14 cellular contexts compared by ENCODE assay signal in genomic region chr16:530111-530817, GRCh38. TPM values are rescaled to one million over a fixed set of nuclear protein-coding genes. Genes with fewer than 3 reads are reported as not detected.
A peak's percentile ranks its signal among the peaks of the same experiment; 100 is the strongest.
DNase-seq lines count a peak whose midpoint lies in the region; ATAC-seq and TF ChIP-seq lines count a peak whose summit lies in the region.
"Had no signal": no experiment of that assay in that cellular context is flagged by ENCODE, and none has a peak within 500 bp of the region (broad histone marks: within the 10 kb centered on the region; RNA-seq: fewer than 3 reads in every experiment).

No MANE protein-coding gene starts in this region.

- H3K9me3 Mint-ChIP-seq in activated naive CD4-positive, alpha-beta T cell treated with anti-CD3 and anti-CD28 coated beads, Interleukin-2, amount 50 U/mL, for 24 hours, result no peaks in the 10 kb centered on the region
- H3K9me3 Mint-ChIP-seq in activated T-helper 2 cell treated with anti-CD3 and anti-CD28 coated beads, Interferon-gamma antibody, Interleukin-2, Interleukin-4, amounts not matched to agents 10 μg/mL and 5 μg/mL and 100 μg/mL, durations not matched to agents 14 hours and 24 hours and 36 hours, result no peaks in the 10 kb centered on the region
- H3K9me3 Mint-ChIP-seq in type B pancreatic cell, result no peaks in the 10 kb centered on the region

- no peaks in the 10 kb centered on the region for H3K27me3 Mint-ChIP-seq in activated naive CD4-positive, alpha-beta T cell treated with anti-CD3 and anti-CD28 coated beads, Interleukin-2, amount 50 U/mL, for 24 hours
- no peaks in the 10 kb centered on the region for H3K27me3 Mint-ChIP-seq in activated T-helper 2 cell treated with anti-CD3 and anti-CD28 coated beads, Interferon-gamma antibody, Interleukin-2, Interleukin-4, amounts not matched to agents 10 μg/mL and 5 μg/mL and 100 μg/mL, durations not matched to agents 14 hours and 24 hours and 36 hours (ENCODE audit: low read depth)
- H3K27me3 Mint-ChIP-seq in type B pancreatic cell, result no peaks in the 10 kb centered on the region

- TF ChIP-seq CTCF in mucosa of descending colon (IDR thresholded peaks at IDR 0.05) (no peak), type B pancreatic cell (conservative IDR thresholded peaks at IDR 0.05) (no peak)

- no peak for ATAC-seq in mucosa of descending colon
- ATAC-seq in GM21526 (IDR thresholded peaks at IDR 0.05; ENCODE audit: low FRiP score, unreplicated experiment), result no peak
- no peak for ATAC-seq in HG02588 (IDR thresholded peaks at IDR 0.05; ENCODE audit: unreplicated experiment)
- ATAC-seq: esophagus mucosa had no signal

- in situ Hi-C loops in ACHN (cut with HindIII; ENCODE audit: low pct_ligation_motif_present, low pct_unique_long_range_greater_than_20kb, low sequenced_read_pairs), result no loop called here

- no peak for DNase-seq in activated naive CD4-positive, alpha-beta T cell treated with Interleukin-2 at 50 U/mL for 16 hours
- DNase-seq in activated T-helper 2 cell treated with anti-CD3 and anti-CD28 coated beads, Interferon-gamma antibody, Interleukin-2, Interleukin-4, amounts not matched to agents 10 μg/mL and 5 μg/mL and 100 μg/mL, durations not matched to agents 14 hours and 24 hours and 36 hours (ENCODE audit: low spot score), result no peak
- peak in 2 of 3 donors; percentile 35 to 69 for DNase-seq in mucosa of descending colon
- no peak for DNase-seq in type B pancreatic cell (ENCODE audit: extremely low spot score, unreplicated experiment)
- DNase-seq in ACHN, result no peak
- DNase-seq: NCI-H446, SHP77 had no signal

- H3K4me3 Mint-ChIP-seq in activated naive CD4-positive, alpha-beta T cell treated with anti-CD3 and anti-CD28 coated beads, Interleukin-2, amount 50 U/mL, for 24 hours, result peak overlapping the region; percentile 94
- H3K4me3 Mint-ChIP-seq in activated T-helper 2 cell treated with anti-CD3 and anti-CD28 coated beads, Interferon-gamma antibody, Interleukin-2, Interleukin-4, amounts not matched to agents 10 μg/mL and 5 μg/mL and 100 μg/mL, durations not matched to agents 14 hours and 24 hours and 36 hours (ENCODE audit: low read depth), result peak overlapping the region; percentile 66
- peak overlapping the region; percentile 90 for H3K4me3 Mint-ChIP-seq in type B pancreatic cell

- H3K4me1 Mint-ChIP-seq in activated naive CD4-positive, alpha-beta T cell treated with anti-CD3 and anti-CD28 coated beads, Interleukin-2, amount 50 U/mL, for 24 hours, result peaks cover 20% of the 10 kb centered on the region
- H3K4me1 Mint-ChIP-seq in activated T-helper 2 cell treated with anti-CD3 and anti-CD28 coated beads, Interferon-gamma antibody, Interleukin-2, Interleukin-4, amounts not matched to agents 10 μg/mL and 5 μg/mL and 100 μg/mL, durations not matched to agents 14 hours and 24 hours and 36 hours (ENCODE audit: low read depth), result peaks cover 15% of the 10 kb centered on the region
- peaks cover 4% of the 10 kb centered on the region for H3K4me1 Mint-ChIP-seq in type B pancreatic cell (ENCODE audit: unreplicated experiment)

- no peaks in the 10 kb centered on the region for H3K36me3 ChIP-seq in mucosa of descending colon (ENCODE audit: low read depth)
- H3K36me3 ChIP-seq: breast epithelium had no signal

- H3K36me3 Mint-ChIP-seq in activated naive CD4-positive, alpha-beta T cell treated with anti-CD3 and anti-CD28 coated beads, Interleukin-2, amount 50 U/mL, for 24 hours, result peaks cover 7% of the 10 kb centered on the region
- peaks cover 21% of the 10 kb centered on the region for H3K36me3 Mint-ChIP-seq in activated T-helper 2 cell treated with anti-CD3 and anti-CD28 coated beads, Interferon-gamma antibody, Interleukin-2, Interleukin-4, amounts not matched to agents 10 μg/mL and 5 μg/mL and 100 μg/mL, durations not matched to agents 14 hours and 24 hours and 36 hours (ENCODE audit: low read depth)
- H3K36me3 Mint-ChIP-seq in type B pancreatic cell, result no peaks in the 10 kb centered on the region

- H3K9me3 ChIP-seq in mucosa of descending colon, result no peaks in the 10 kb centered on the region
- H3K9me3 ChIP-seq: breast epithelium had no signal

- H3K4me1 ChIP-seq in mucosa of descending colon (ENCODE audit: low read depth), result peaks cover 47% of the 10 kb centered on the region

- no peak overlapping the region for H3K4me3 ChIP-seq in mucosa of descending colon

- intact Hi-C loops in activated T-helper 2 cell treated with anti-CD3 and anti-CD28 coated beads, Interferon-gamma antibody, Interleukin-2, Interleukin-4, amounts not matched to agents 10 μg/mL and 5 μg/mL and 100 μg/mL, durations not matched to agents 14 hours and 24 hours and 36 hours (cut with micrococcal nuclease), result no loop called here
- intact Hi-C loops in mucosa of descending colon (cut with DNase I, micrococcal nuclease), result no loop called here

- peak overlapping the region; percentile 51 for H3K27ac Mint-ChIP-seq in activated naive CD4-positive, alpha-beta T cell treated with anti-CD3 and anti-CD28 coated beads, Interleukin-2, amount 50 U/mL, for 24 hours
- H3K27ac Mint-ChIP-seq in activated T-helper 2 cell treated with anti-CD3 and anti-CD28 coated beads, Interferon-gamma antibody, Interleukin-2, Interleukin-4, amounts not matched to agents 10 μg/mL and 5 μg/mL and 100 μg/mL, durations not matched to agents 14 hours and 24 hours and 36 hours, result no peak overlapping the region
- H3K27ac Mint-ChIP-seq in type B pancreatic cell, result no peak overlapping the region

RNA-seq across cellular contexts. Expression of gene CAPN15, which starts 2.8 kb away (rescaled TPM):
- 101 and 103 TPM in 2 replicates for total RNA-seq in activated T-helper 2 cell treated with anti-CD3 and anti-CD28 coated beads, Interferon-gamma antibody, Interleukin-2, Interleukin-4, amounts not matched to agents 10 μg/mL and 5 μg/mL and 100 μg/mL, durations not matched to agents 14 hours and 24 hours and 36 hours
- total RNA-seq in mucosa of descending colon (100 to 1,000 TPM in 2 of 3 donors, 10 to 100 TPM in 1; 73.5 to 110 (median 109) TPM), type B pancreatic cell (ENCODE audit: low replicate concordance) (50.1 and 52.3 TPM in 2 replicates)

RNA-seq across cellular contexts. Expression of gene PRR35, which starts 29.9 kb away (rescaled TPM):
- not detected in 2 replicates for total RNA-seq in activated T-helper 2 cell treated with anti-CD3 and anti-CD28 coated beads, Interferon-gamma antibody, Interleukin-2, Interleukin-4, amounts not matched to agents 10 μg/mL and 5 μg/mL and 100 μg/mL, durations not matched to agents 14 hours and 24 hours and 36 hours
- total RNA-seq in mucosa of descending colon (not detected), type B pancreatic cell (ENCODE audit: low replicate concordance) (0.12 TPM in 2 replicates)
- total RNA-seq: breast epithelium, esophagus mucosa, M059J, subcutaneous adipose tissue had no signal

RNA-seq across cellular contexts. Expression of gene NHLRC4, which starts 36.5 kb away (rescaled TPM):
- 1.1 and 1.3 TPM in 2 replicates for total RNA-seq in activated T-helper 2 cell treated with anti-CD3 and anti-CD28 coated beads, Interferon-gamma antibody, Interleukin-2, Interleukin-4, amounts not matched to agents 10 μg/mL and 5 μg/mL and 100 μg/mL, durations not matched to agents 14 hours and 24 hours and 36 hours
- total RNA-seq in mucosa of descending colon (under 1 TPM; 0.26 to 0.82 (median 0.36) TPM), type B pancreatic cell (ENCODE audit: low replicate concordance) (0.52 and 1.4 TPM in 2 replicates)

RNA-seq across cellular contexts. Expression of gene PIGQ, which starts 39.5 kb away (rescaled TPM):
- total RNA-seq in activated T-helper 2 cell treated with anti-CD3 and anti-CD28 coated beads, Interferon-gamma antibody, Interleukin-2, Interleukin-4, amounts not matched to agents 10 μg/mL and 5 μg/mL and 100 μg/mL, durations not matched to agents 14 hours and 24 hours and 36 hours, result 43.4 and 44.9 TPM in 2 replicates
- total RNA-seq in mucosa of descending colon, result 10 to 100 TPM; 37.8 to 39.6 (median 38.4) TPM
- 58.2 and 83.5 TPM in 2 replicates for total RNA-seq in type B pancreatic cell (ENCODE audit: low replicate concordance)

RNA-seq across cellular contexts. Expression of gene RAB40C, which starts 59.6 kb away (rescaled TPM):
- 13.4 and 16.2 TPM in 2 replicates for total RNA-seq in activated T-helper 2 cell treated with anti-CD3 and anti-CD28 coated beads, Interferon-gamma antibody, Interleukin-2, Interleukin-4, amounts not matched to agents 10 μg/mL and 5 μg/mL and 100 μg/mL, durations not matched to agents 14 hours and 24 hours and 36 hours
- total RNA-seq in mucosa of descending colon, result 10 to 100 TPM; 31.2 to 51.0 (median 40.1) TPM
- total RNA-seq in type B pancreatic cell (ENCODE audit: low replicate concordance), result 21.4 and 26.5 TPM in 2 replicates

Comparison
In these comparisons a context has a peak if more than half of its experiments do, and no peak if none do; other contexts are left out.
1. DNase-seq: peak in mucosa of descending colon (2 of 3); none in activated naive CD4-positive, alpha-beta T cell treated with Interleukin-2 at 50 U/mL for 16 hours (single experiment), activated T-helper 2 cell treated with anti-CD3 and anti-CD28 coated beads, Interferon-gamma antibody, Interleukin-2, Interleukin-4, amounts not matched to agents 10 μg/mL and 5 μg/mL and 100 μg/mL, durations not matched to agents 14 hours and 24 hours and 36 hours (single experiment), type B pancreatic cell (single experiment) and ACHN (single experiment).
2. Peak in every context shown above with its lines, with median percentiles within 50 percentile points of each other: H3K4me3 Mint-ChIP-seq.